Comparison of ENCODE assay signal across 1 cellular context in genomic region chr7:87505122-87505521, GRCh38.
TF ChIP-seq lines count a peak whose summit lies in the region.

No MANE protein-coding gene starts in this region.

TF ChIP-seq in IMR-90, 13 proteins besides CTCF, POLR2A, EP300 and RAD21:
- TF ChIP-seq ELK1 (IDR thresholded peaks at IDR 0.05; ENCODE audit: borderline replicate concordance, low read depth, low read length) (no peak), SMC3 (IDR thresholded peaks at IDR 0.05; ENCODE audit: low read depth, low read length) (no peak), NFE2L2 (IDR thresholded peaks at IDR 0.05; ENCODE audit: low read depth, low read length) (no peak), BHLHE40 (IDR thresholded peaks at IDR 0.05; ENCODE audit: low read depth, low read length) (no peak), RCOR1 (IDR thresholded peaks at IDR 0.05; ENCODE audit: insufficient replicate concordance, low read length) (no peak), RFX5 (IDR thresholded peaks at IDR 0.05; ENCODE audit: low read depth, low read length) (no peak), MAFK (IDR thresholded peaks at IDR 0.05; ENCODE audit: low read depth, low read length) (no peak), MAZ (IDR thresholded peaks at IDR 0.05; ENCODE audit: borderline replicate concordance, low read depth, low read length) (no peak), CHD1 (IDR thresholded peaks at IDR 0.05; ENCODE audit: low read depth, low read length) (no peak), CEBPB (IDR thresholded peaks at IDR 0.05; ENCODE audit: low read depth, low read length) (no peak), FOS (IDR thresholded peaks at IDR 0.05; ENCODE audit: low read depth, low read length) (no peak), MXI1 (IDR thresholded peaks at IDR 0.05; ENCODE audit: borderline replicate concordance, low read depth, low read length) (no peak)
- TF ChIP-seq, protein P1, sequence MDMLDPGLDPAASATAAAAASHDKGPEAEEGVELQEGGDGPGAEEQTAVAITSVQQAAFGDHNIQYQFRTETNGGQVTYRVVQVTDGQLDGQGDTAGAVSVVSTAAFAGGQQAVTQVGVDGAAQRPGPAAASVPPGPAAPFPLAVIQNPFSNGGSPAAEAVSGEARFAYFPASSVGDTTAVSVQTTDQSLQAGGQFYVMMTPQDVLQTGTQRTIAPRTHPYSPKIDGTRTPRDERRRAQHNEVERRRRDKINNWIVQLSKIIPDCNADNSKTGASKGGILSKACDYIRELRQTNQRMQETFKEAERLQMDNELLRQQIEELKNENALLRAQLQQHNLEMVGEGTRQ (IDR thresholded peaks at IDR 0.05; ENCODE audit: low read depth, low read length): no peak
